ENCODE assay signal across 34 cellular contexts in the genomic region with DNA sequence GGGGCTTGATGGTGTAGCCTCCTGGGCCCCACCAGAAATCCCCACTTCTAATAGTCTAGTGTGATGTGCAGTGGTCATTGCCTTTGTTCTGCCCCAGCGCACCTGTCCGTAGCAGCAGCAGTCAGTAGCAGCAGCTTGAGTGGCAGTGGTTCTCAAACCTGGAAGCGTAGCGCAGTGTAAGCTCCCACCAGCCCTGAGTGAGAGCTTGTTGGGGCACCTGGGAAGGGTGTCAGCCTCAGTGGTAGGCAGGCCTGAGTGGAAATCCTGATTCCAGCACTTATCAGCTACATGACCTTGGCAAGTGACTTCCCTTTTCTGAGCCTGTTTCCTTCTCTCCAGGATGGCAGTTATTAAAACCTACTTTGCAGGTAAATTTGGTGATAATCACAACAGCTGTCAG. TPM values are rescaled to one million over a fixed set of nuclear protein-coding genes. Genes with fewer than 3 reads are reported as not detected.
"Had no signal": no experiment of that assay in that cellular context is flagged by ENCODE, and none has a peak within 500 bp of the region (broad histone marks: within the 10 kb centered on the region; RNA-seq: fewer than 3 reads in every experiment).

No MANE protein-coding gene starts in this region.

- H3K9me3 ChIP-seq: adrenal gland, ascending aorta, breast epithelium had no signal

- DNase-seq: activated effector memory CD4-positive, alpha-beta T cell treated with anti-CD3 and anti-CD28 coated beads, Interleukin-2, amount 50 U/mL, for 16 hours; activated effector memory CD4-positive, alpha-beta T cell treated with Interleukin-2 at 50 U/mL for 16 hours; activated gamma-delta T cell; activated gamma-delta T cell treated with Interleukin-2 at 50 U/mL for 16 hours; activated naive CD4-positive, alpha-beta T cell; activated naive CD4-positive, alpha-beta T cell treated with anti-CD3 and anti-CD28 coated beads for 36 hours; activated naive CD4-positive, alpha-beta T cell treated with anti-CD3 and anti-CD28 coated beads, Interleukin-2, amount 50 U/mL, for 16 hours; activated naive CD4-positive, alpha-beta T cell treated with Interleukin-2 at 50 U/mL for 16 hours; activated naive CD8-positive, alpha-beta T cell treated with anti-CD3 and anti-CD28 coated beads for 36 hours; activated naive CD8-positive, alpha-beta T cell treated with anti-CD3 and anti-CD28 coated beads, Interleukin-2, amount 10 ng/mL, durations not matched to agents 7 days and 5 days; activated naive CD8-positive, alpha-beta T cell treated with anti-CD3 and anti-CD28 coated beads, Interleukin-2, amount 50 U/mL, for 24 hours; activated T-cell treated with anti-CD3 and anti-CD28 coated beads, Interleukin-2, amount 50 U/mL, for 1 hour; activated T-cell treated with anti-CD3 and anti-CD28 coated beads, Interleukin-2, amount 50 U/mL, for 24 hours; activated T-cell treated with anti-CD3 and anti-CD28 coated beads, Interleukin-2, amount 50 U/mL, for 4 hours; activated T-cell treated with anti-CD3 and anti-CD28 coated beads, Interleukin-2, amount 50 U/mL, for 48 hours; activated T-cell treated with anti-CD3 and anti-CD28 coated beads, Interleukin-2, amount 50 U/mL, for 72 hours; adrenal gland; amniotic stem cell; amygdala; aorta; brain microvascular endothelial cell; caudate nucleus; central memory CD4-positive, alpha-beta T cell; cerebellar nuclear complex had no signal

- H3K4me1 ChIP-seq: adrenal gland, breast epithelium had no signal

- H3K27me3 ChIP-seq: adrenal gland, ascending aorta, brain microvascular endothelial cell, breast epithelium, cardiac muscle cell had no signal

- ATAC-seq: activated naive CD4-positive, alpha-beta T cell treated with anti-CD3 and anti-CD28 coated beads, Interleukin-2, amount 50 U/mL, for 72 hours; activated naive CD8-positive, alpha-beta T cell treated with anti-CD3 and anti-CD28 coated beads, Interleukin-2, amount 50 U/mL, for 24 hours; activated T-cell treated with anti-CD3 and anti-CD28 coated beads, Interleukin-2, amount 50 U/mL, for 4 hours; activated T-cell treated with anti-CD3 and anti-CD28 coated beads, Interleukin-2, amount 50 U/mL, for 72 hours; activated T-helper 17 cell treated with anti-CD3 and anti-CD28 coated beads, Interleukin-2, amount 50 U/mL, for 72 hours had no signal

- H3K27ac ChIP-seq: adrenal gland, ascending aorta, brain microvascular endothelial cell, breast epithelium, cardiac muscle cell had no signal

- H3K4me3 ChIP-seq: adrenal gland, ascending aorta, breast epithelium, cardiac muscle cell had no signal

RNA-seq across cellular contexts. Expression of a gene that starts 41.6 kb away (rescaled TPM):
- total RNA-seq: activated naive CD4-positive, alpha-beta T cell treated with anti-CD3 and anti-CD28 coated beads for 36 hours; activated naive CD4-positive, alpha-beta T cell treated with anti-CD3 and anti-CD28 coated beads, Interleukin-2, amount 50 U/mL, for 72 hours; activated naive CD8-positive, alpha-beta T cell treated with anti-CD3 and anti-CD28 coated beads for 36 hours; activated naive CD8-positive, alpha-beta T cell treated with anti-CD3 and anti-CD28 coated beads, Interleukin-2, amount 10 ng/mL, durations not matched to agents 7 days and 5 days; activated T-cell treated with anti-CD3 and anti-CD28 coated beads, Interleukin-2, amount 50 U/mL, for 4 hours; activated T-cell treated with anti-CD3 and anti-CD28 coated beads, Interleukin-2, amount 50 U/mL, for 72 hours; activated T-helper 1 cell treated with anti-CD3 and anti-CD28 coated beads, Interleukin-12 subunit alpha, Interleukin-12 subunit beta, Interleukin-2, Interleukin-4 antibody, amounts not matched to agents 30 ng/mL and 10 ng/mL and 1 ng/mL, durations not matched to agents 14 hours and 24 hours and 36 hours; activated T-helper 17 cell treated with anti-CD3 and anti-CD28 coated beads, Interleukin-2, amount 50 U/mL, for 72 hours; activated T-helper 2 cell treated with anti-CD3 and anti-CD28 coated beads, Interferon-gamma antibody, Interleukin-2, Interleukin-4, amounts not matched to agents 10 μg/mL and 5 μg/mL and 100 μg/mL, durations not matched to agents 14 hours and 24 hours and 36 hours; aorta; ascending aorta; breast epithelium; bronchial epithelial cell; cardiac septum; chondrocyte had no signal
